In the genomic region with DNA sequence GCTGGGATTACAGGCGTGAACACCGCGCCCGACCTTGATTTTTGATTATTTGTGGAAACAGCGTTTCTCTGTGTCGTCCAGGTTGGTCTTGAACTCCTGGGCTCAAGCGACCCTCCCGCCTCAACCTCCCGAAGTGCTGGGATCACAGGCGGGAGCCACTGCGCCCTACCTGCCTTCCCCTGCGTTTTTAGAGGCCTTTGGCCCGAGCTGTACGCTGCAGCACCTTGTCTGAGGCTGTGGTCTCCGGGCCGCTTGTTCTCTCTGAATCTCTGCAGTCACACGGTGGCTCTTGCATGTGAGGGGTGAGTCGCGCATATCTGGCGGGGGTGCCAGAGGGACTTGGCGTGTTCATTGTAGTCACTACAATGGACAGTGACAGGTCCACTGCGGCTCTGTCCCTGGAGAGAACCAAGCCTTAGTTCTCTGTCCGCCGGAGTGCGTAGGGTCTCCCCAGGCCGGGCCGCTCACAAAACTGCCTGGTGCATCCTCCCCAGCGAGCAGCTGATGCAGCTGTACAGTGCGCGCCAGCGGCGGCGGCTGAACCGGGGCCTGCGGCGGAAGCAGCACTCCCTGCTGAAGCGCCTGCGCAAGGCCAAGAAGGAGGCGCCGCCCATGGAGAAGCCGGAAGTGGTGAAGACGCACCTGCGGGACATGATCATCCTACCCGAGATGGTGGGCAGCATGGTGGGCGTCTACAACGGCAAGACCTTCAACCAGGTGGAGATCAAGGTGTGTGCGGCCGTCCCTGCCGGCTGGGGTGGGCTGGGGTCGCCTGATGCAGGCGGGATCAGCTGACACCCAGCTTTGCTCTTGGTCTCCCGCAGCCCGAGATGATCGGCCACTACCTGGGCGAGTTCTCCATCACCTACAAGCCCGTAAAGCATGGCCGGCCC, we compare ENCODE assay signal across 8 cellular contexts. TPM values are rescaled to one million over a fixed set of nuclear protein-coding genes. Genes with fewer than 3 reads are reported as not detected.
A peak's percentile ranks its signal among the peaks of the same experiment; 100 is the strongest.
DNase-seq lines count a peak whose midpoint lies in the region; ATAC-seq, FAIRE-seq and TF ChIP-seq lines count a peak whose summit lies in the region.
"Not testable (repeated sequence)": the region's sequence is repeated elsewhere in the genome, so short reads cannot be mapped to it uniquely, and the experiment has no call there.

No MANE protein-coding gene starts in this region.

- H3K9ac ChIP-seq in H1 (replicated peaks in 1 of 4; ENCODE audit: extremely low read depth in 1 of 4, low read depth in 3 of 4, low read length in 3 of 4) (peak overlapping the region; percentile 63 to 97 (median 94)), iPS-18a (ENCODE audit: low read length) (peak overlapping the region; percentile 96), subcutaneous abdominal adipose tissue (ENCODE audit: low read length in 5 of 5) (peak overlapping the region; percentile 77 to 96 (median 91))

- peak overlapping the region; percentile 57 for H3K27ac Mint-ChIP-seq in CD8-positive, alpha-beta T cell
- H3K27ac Mint-ChIP-seq in IgD-negative memory B cell (peak overlapping the region; percentile 53 to 92 (median 90)), nephron (peak overlapping the region in 2 of 3 experiments; percentile 74 to 99)
- peak overlapping the region; percentile 96 to 100 for H3K27ac Mint-ChIP-seq in activated naive CD4-positive, alpha-beta T cell treated with anti-CD3 and anti-CD28 coated beads, Interleukin-2, amount 50 U/mL, for 72 hours

- H2BK5ac ChIP-seq in H1 (ENCODE audit: low read depth, low read length) = peak overlapping the region; percentile 9; the same call in 1 of the 2 replicates

- H3K36me3 Mint-ChIP-seq in CD8-positive, alpha-beta T cell = peaks cover 45% of the 10 kb centered on the region
- not testable (repeated sequence) for H3K36me3 Mint-ChIP-seq in IgD-negative memory B cell
- peaks cover 24 to 36% of the 10 kb centered on the region in 2 donors for H3K36me3 Mint-ChIP-seq in activated naive CD4-positive, alpha-beta T cell treated with anti-CD3 and anti-CD28 coated beads, Interleukin-2, amount 50 U/mL, for 72 hours
- peaks cover 39% of the 10 kb centered on the region for H3K36me3 Mint-ChIP-seq in nephron (ENCODE audit: low read depth)

- not testable (repeated sequence) for H4K91ac ChIP-seq in H1 (replicated peaks; ENCODE audit: insufficient read length, low read length)

- H3K23ac ChIP-seq in H1 (ENCODE audit: insufficient read length) = not testable (repeated sequence)

- TF ChIP-seq CTCF in CD8-positive, alpha-beta T cell (IDR thresholded peaks at IDR 0.05); H1 (IDR thresholded peaks at IDR 0.05; ENCODE audit: control extremely low read depth in 1 of 3, insufficient read depth in 1 of 3, low read depth in 1 of 3, low read length in 3 of 3); nephron (IDR thresholded peaks at IDR 0.05; ENCODE audit: unreplicated experiment in 3 of 3): not testable (repeated sequence)

- not testable (repeated sequence) for FAIRE-seq in H1 (lab: Jason Lieb, UNC)

- not testable (repeated sequence) for H3K79me1 ChIP-seq in H1 (ENCODE audit: low read depth, low read length)

- not testable (repeated sequence) for ATAC-seq in CD8-positive, alpha-beta T cell; activated naive CD4-positive, alpha-beta T cell treated with anti-CD3 and anti-CD28 coated beads, Interleukin-2, amount 50 U/mL, for 72 hours
- peak; percentile 27 for ATAC-seq in SK-N-SH treated with all-trans-retinoic acid at 6 μM for 48 hours

- not testable (repeated sequence) for TF ChIP-seq EP300 in H1 (IDR thresholded peaks at IDR 0.05; ENCODE audit: borderline replicate concordance in 1 of 2, low read depth in 2 of 2, low read length in 2 of 2)

- not testable (repeated sequence) for H2BK20ac ChIP-seq in H1 (ENCODE audit: low read length)

- not testable (repeated sequence) for TF ChIP-seq RAD21 in H1 (IDR thresholded peaks at IDR 0.05 in 1 of 2, conservative IDR thresholded peaks at IDR 0.05 in 1 of 2; ENCODE audit: low read depth in 2 of 2, low read length in 2 of 2)

- DNase-seq in CD8-positive, alpha-beta T cell; activated naive CD4-positive, alpha-beta T cell treated with anti-CD3 and anti-CD28 coated beads, Interleukin-2, amount 50 U/mL, for 72 hours (ENCODE audit: low spot score in 2 of 2); H1 (ENCODE audit: low read depth in 1 of 2, low spot score in 2 of 2): not testable (repeated sequence)

- H3K4me3 Mint-ChIP-seq in CD8-positive, alpha-beta T cell = peak overlapping the region; percentile 98
- H3K4me3 Mint-ChIP-seq in IgD-negative memory B cell = peak overlapping the region; percentile 90 to 99 (median 98)
- H3K4me3 Mint-ChIP-seq in nephron = peak overlapping the region; percentile 98 to 99 (median 99)

- not testable (repeated sequence) for TF ChIP-seq POLR2A in H1 (IDR thresholded peaks at IDR 0.05; ENCODE audit: control extremely low read depth in 1 of 2, low read depth in 2 of 2, low read length in 2 of 2)

- H3K36me3 ChIP-seq in CD8-positive, alpha-beta T cell (ENCODE audit: insufficient read depth, low read length) = peaks cover 22% of the 10 kb centered on the region
- H3K36me3 ChIP-seq in H1 (ENCODE audit: control insufficient read depth in 2 of 4, insufficient read depth in 4 of 4, low read length in 3 of 4) (peaks cover 26 to 44% (median 29%) of the 10 kb centered on the region in 4 experiments), iPS-18a (ENCODE audit: control insufficient read depth, low read depth, low read length) (peaks cover 24% of the 10 kb centered on the region), subcutaneous abdominal adipose tissue (ENCODE audit: control insufficient read depth in 5 of 5, insufficient read depth in 5 of 5, low read length in 5 of 5) (peaks cover 0 to 43% (median 35%) of the 10 kb centered on the region in 5 donors)

- H4K20me1 ChIP-seq in H1 (replicated peaks in 1 of 2; ENCODE audit: control insufficient read depth in 1 of 2, insufficient read depth in 2 of 2, low read length in 2 of 2) = peaks cover 23 to 29% of the 10 kb centered on the region in 2 experiments

- H3K14ac ChIP-seq in H1 (ENCODE audit: insufficient read length) = not testable (repeated sequence)

- POLR2A ChIA-PET in CD8-positive, alpha-beta T cell (lab: Charles Lee) = interaction anchor here (1.0 kb wide), 2 partner anchors 31 to 32 kb away, joined by 3 read pairs; no protein-coding TSS in a partner anchor
- POLR2A ChIA-PET in H1 (lab: Charles Lee; ENCODE audit: partially characterized antibody) = interaction anchor here (0.8 to 7.6 kb wide), 23 partner anchors 9 to 213 kb away, joined by 3 to 109 read pairs (median 3); partner anchors contain the start of genes APC2, CIRBP, REEP6 and TCF3

- H4K5ac ChIP-seq in H1 (ENCODE audit: insufficient read length, low read depth, low read length) = not testable (repeated sequence)

- peaks cover 26% of the 10 kb centered on the region for H3K4me1 Mint-ChIP-seq in CD8-positive, alpha-beta T cell (ENCODE audit: low read depth)
- H3K4me1 Mint-ChIP-seq in IgD-negative memory B cell = peaks cover 8 to 16% (median 10%) of the 10 kb centered on the region in 3 donors
- not testable (repeated sequence) for H3K4me1 Mint-ChIP-seq in nephron

- 86% methylated on average over 57 of the region's 57 CpGs; no CpG with 5 or more reads in 1 of the 2 experiments for WGBS in H1 (ENCODE audit: extremely low coverage in 1 of 2, insufficient coverage in 1 of 2, insufficient read length in 1 of 2, insufficient replicate concordance in 2 of 2, low coverage in 1 of 2, low lambda C conversion rate in 2 of 2, missing lambda C conversion rate in 1 of 2), 2 experiments

- intact Hi-C loops in CD8-positive, alpha-beta T cell (cut with DNase I, micrococcal nuclease) = loop anchor here in 1 of 2 experiments (5.0 kb wide), 1 partner anchor 213 kb away; the partner anchor contains the start of gene TCF3

- not testable (repeated sequence) for H3K4ac ChIP-seq in H1 (replicated peaks; ENCODE audit: insufficient read length, low read depth, low read length)

- H3K4me2 ChIP-seq in H1 (ENCODE audit: insufficient read depth in 1 of 2, low read depth in 2 of 2, low read length in 2 of 2) = peak overlapping the region; percentile 74 to 75

- H2BK120ac ChIP-seq in H1 (replicated peaks; ENCODE audit: low read depth, low read length) = not testable (repeated sequence)

- peaks cover 23% of the 10 kb centered on the region for H3K4me1 ChIP-seq in CD8-positive, alpha-beta T cell (ENCODE audit: insufficient read depth, low read length)
- not testable (repeated sequence) for H3K4me1 ChIP-seq in H1 (replicated peaks in 1 of 4; ENCODE audit: control insufficient read depth in 3 of 4, insufficient read depth in 4 of 4, low read length in 3 of 4); iPS-18a (ENCODE audit: control insufficient read depth, low read depth, low read length)
- H3K4me1 ChIP-seq in subcutaneous abdominal adipose tissue (ENCODE audit: control insufficient read depth in 5 of 5, insufficient read depth in 5 of 5, low read length in 5 of 5) = peaks cover 4 to 33% (median 23%) of the 10 kb centered on the region in 5 donors

- H3K27me3 ChIP-seq in CD8-positive, alpha-beta T cell (ENCODE audit: insufficient read depth, low read length); H1 (replicated peaks in 1 of 4; ENCODE audit: control insufficient read depth in 3 of 4, extremely low read depth in 1 of 4, insufficient read depth in 3 of 4, low read length in 3 of 4); iPS-18a (ENCODE audit: control insufficient read depth, insufficient read depth, low read length); subcutaneous abdominal adipose tissue (ENCODE audit: control insufficient read depth in 5 of 5, insufficient read depth in 4 of 5, low read length in 5 of 5): not testable (repeated sequence)

- not testable (repeated sequence) for H3K9me3 Mint-ChIP-seq in CD8-positive, alpha-beta T cell; IgD-negative memory B cell; activated naive CD4-positive, alpha-beta T cell treated with anti-CD3 and anti-CD28 coated beads, Interleukin-2, amount 50 U/mL, for 72 hours; nephron

- not testable (repeated sequence) for H3K18ac ChIP-seq in H1 (ENCODE audit: extremely low read depth, low read length)

- H2AFZ ChIP-seq in H1 (ENCODE audit: low read length) = not testable (repeated sequence)

- not testable (repeated sequence) for H3K27me3 Mint-ChIP-seq in CD8-positive, alpha-beta T cell (ENCODE audit: low read depth); IgD-negative memory B cell; nephron (ENCODE audit: low read depth)

- not testable (repeated sequence) for H2BK15ac ChIP-seq in H1 (ENCODE audit: low read length)

- CTCF ChIA-PET in CD8-positive, alpha-beta T cell (lab: Charles Lee) = not testable (repeated sequence)
- CTCF ChIA-PET in H1 (lab: Charles Lee; ENCODE audit: partially characterized antibody) = interaction anchor here (0.6 to 1.2 kb wide), 4 partner anchors 16 to 159 kb away, joined by 3 read pairs; no protein-coding TSS in a partner anchor

- H3K27ac ChIP-seq in CD8-positive, alpha-beta T cell (ENCODE audit: low read depth, low read length) = peak overlapping the region; percentile 82
- H3K27ac ChIP-seq in H1 (ENCODE audit: low read depth, low read length); iPS-18a (ENCODE audit: low read length); subcutaneous abdominal adipose tissue (ENCODE audit: low read depth, low read length): not testable (repeated sequence)

- H3K4me3 ChIP-seq in CD8-positive, alpha-beta T cell (ENCODE audit: low read depth, low read length) = peak overlapping the region; percentile 79
- H3K4me3 ChIP-seq in H1 (ENCODE audit: extremely low read depth in 1 of 4, insufficient read depth in 2 of 4, low read depth in 3 of 4, low read length in 4 of 4) = peak overlapping the region; percentile 72 to 97 (median 90)
- peak overlapping the region; percentile 89 for H3K4me3 ChIP-seq in iPS-18a (ENCODE audit: low read length)
- peak overlapping the region; percentile 80 to 97 (median 93) for H3K4me3 ChIP-seq in subcutaneous abdominal adipose tissue (ENCODE audit: low read depth in 1 of 5, low read length in 5 of 5)

- H3K23me2 ChIP-seq in H1 (ENCODE audit: low read depth, low read length) = not testable (repeated sequence)

- not testable (repeated sequence) for H2AK5ac ChIP-seq in H1 (ENCODE audit: low read depth, low read length)

- not testable (repeated sequence) for H3K56ac ChIP-seq in H1 (replicated peaks; ENCODE audit: insufficient read length, low read depth, low read length)

- H4K8ac ChIP-seq in H1 (ENCODE audit: extremely low read depth, insufficient read depth, low read length) = not testable (repeated sequence)

- not testable (repeated sequence) for H3K9me3 ChIP-seq in CD8-positive, alpha-beta T cell (ENCODE audit: low read length); H1 (ENCODE audit: insufficient read depth in 2 of 2, low read depth in 1 of 2, low read length in 1 of 2); iPS-18a (ENCODE audit: control insufficient read depth, low read depth, low read length); subcutaneous abdominal adipose tissue (ENCODE audit: control insufficient read depth in 5 of 5, low read length in 5 of 5)

- H3K79me2 ChIP-seq in H1 (ENCODE audit: control insufficient read depth in 1 of 2, insufficient read depth in 2 of 2, low read length in 2 of 2) = peaks cover 2 to 24% of the 10 kb centered on the region in 2 experiments; a peak in 3 of 4 replicates

- not testable (repeated sequence) for H2BK12ac ChIP-seq in H1 (ENCODE audit: low read depth, low read length)

RNA-seq across cellular contexts. Expression of gene RPS15, which starts 1.6 kb away (rescaled TPM):
- 1,000 to 10,000 TPM; 2,066 to 2,071 TPM for total RNA-seq in CD8-positive, alpha-beta T cell
- polyA plus RNA-seq in IgD-negative memory B cell = 3,226 TPM
- 1,000 to 10,000 TPM; 1,495 to 1,747 TPM for total RNA-seq in activated naive CD4-positive, alpha-beta T cell treated with anti-CD3 and anti-CD28 coated beads, Interleukin-2, amount 50 U/mL, for 72 hours
- total RNA-seq in H1 (2021; fragmentation: NEBNext Ultra II Directional; extraction: Animal tissue kit (Norgen Biotek cat#: 25700)) = 1,562 and 1,589 TPM in 2 replicates
- 3,890 and 4,770 TPM in 2 replicates for polyA plus RNA-seq in H1 (2011; rRNA removed)
- 4,361 TPM for polyA plus RNA-seq in H1 (2011; cell fraction: cytosol; rRNA removed)
- 2,705 TPM for polyA plus RNA-seq in H1 (2011; cell fraction: nucleus; rRNA removed)
- polyA plus RNA-seq in H1 (2012, experiment 1 of 2) = 2,291 to 3,052 TPM (median 2,740 TPM) in 4 replicates
- polyA plus RNA-seq in H1 (2012, experiment 2 of 2) = 8,937 TPM
- polyA plus RNA-seq in H1 (2013, experiment 1 of 2) = 2,700 TPM
- 2,703 TPM for polyA plus RNA-seq in H1 (2013, experiment 2 of 2)
- 313 and 344 TPM in 2 replicates for polyA minus RNA-seq in H1 (2011; rRNA and poly(A)+ RNA removed)
- 991 TPM for polyA minus RNA-seq in H1 (2011; cell fraction: cytosol; rRNA and poly(A)+ RNA removed)
- polyA minus RNA-seq in H1 (2011; cell fraction: nucleus; rRNA and poly(A)+ RNA removed) = 590 TPM

RNA-seq across cellular contexts. Expression of gene APC2, which starts 10.2 kb away (rescaled TPM):
- under 1 TPM; 0.27 to 0.33 TPM for total RNA-seq in CD8-positive, alpha-beta T cell
- polyA plus RNA-seq in IgD-negative memory B cell = 0.16 TPM
- total RNA-seq in activated naive CD4-positive, alpha-beta T cell treated with anti-CD3 and anti-CD28 coated beads, Interleukin-2, amount 50 U/mL, for 72 hours = under 1 TPM; 0.09 to 0.14 TPM
- total RNA-seq in H1 (2021; fragmentation: NEBNext Ultra II Directional; extraction: Animal tissue kit (Norgen Biotek cat#: 25700)) = 3.7 and 4.1 TPM in 2 replicates
- 1.3 and 3.3 TPM in 2 replicates for polyA plus RNA-seq in H1 (2011; rRNA removed)
- 3.6 TPM for polyA plus RNA-seq in H1 (2011; cell fraction: cytosol; rRNA removed)
- 12.1 TPM for polyA plus RNA-seq in H1 (2011; cell fraction: nucleus; rRNA removed)
- 1.2 to 2.5 TPM (median 1.6 TPM) in 4 replicates for polyA plus RNA-seq in H1 (2012, experiment 1 of 2)
- polyA plus RNA-seq in H1 (2012, experiment 2 of 2) = 0.91 TPM
- polyA plus RNA-seq in H1 (2013, experiment 1 of 2) = 0.39 TPM
- polyA plus RNA-seq in H1 (2013, experiment 2 of 2) = 0.31 TPM
- 3.3 and 4.3 TPM in 2 replicates for polyA minus RNA-seq in H1 (2011; rRNA and poly(A)+ RNA removed)
- polyA minus RNA-seq in H1 (2011; cell fraction: cytosol; rRNA and poly(A)+ RNA removed) = 7.2 TPM
- 16.9 TPM for polyA minus RNA-seq in H1 (2011; cell fraction: nucleus; rRNA and poly(A)+ RNA removed)

RNA-seq across cellular contexts. Expression of gene DAZAP1, which starts 32.4 kb away (rescaled TPM):
- 100 to 1,000 TPM; 140 to 144 TPM for total RNA-seq in CD8-positive, alpha-beta T cell
- 7.2 TPM for polyA plus RNA-seq in IgD-negative memory B cell
- 100 to 1,000 TPM; 194 to 298 TPM for total RNA-seq in activated naive CD4-positive, alpha-beta T cell treated with anti-CD3 and anti-CD28 coated beads, Interleukin-2, amount 50 U/mL, for 72 hours
- 341 and 343 TPM in 2 replicates for total RNA-seq in H1 (2021; fragmentation: NEBNext Ultra II Directional; extraction: Animal tissue kit (Norgen Biotek cat#: 25700))
- 79.6 and 139 TPM in 2 replicates for polyA plus RNA-seq in H1 (2011; rRNA removed)
- 146 TPM for polyA plus RNA-seq in H1 (2011; cell fraction: cytosol; rRNA removed)
- 154 TPM for polyA plus RNA-seq in H1 (2011; cell fraction: nucleus; rRNA removed)
- polyA plus RNA-seq in H1 (2012, experiment 1 of 2) = 141 to 222 TPM (median 192 TPM) in 4 replicates
- 169 TPM for polyA plus RNA-seq in H1 (2012, experiment 2 of 2)
- polyA plus RNA-seq in H1 (2013, experiment 1 of 2) = 192 TPM
- 197 TPM for polyA plus RNA-seq in H1 (2013, experiment 2 of 2)
- polyA minus RNA-seq in H1 (2011; rRNA and poly(A)+ RNA removed) = 44.1 and 52.1 TPM in 2 replicates
- 81.1 TPM for polyA minus RNA-seq in H1 (2011; cell fraction: cytosol; rRNA and poly(A)+ RNA removed)
- polyA minus RNA-seq in H1 (2011; cell fraction: nucleus; rRNA and poly(A)+ RNA removed) = 59.0 TPM

RNA-seq across cellular contexts. Expression of gene GAMT, which starts 38.4 kb away (rescaled TPM):
- 10 to 100 TPM in 1 of 2 experiments, 1 to 10 TPM in 1; 9.5 to 11.4 TPM for total RNA-seq in CD8-positive, alpha-beta T cell
- polyA plus RNA-seq in IgD-negative memory B cell = 14.3 TPM
- 10 to 100 TPM in 1 of 2 donors, 1 to 10 TPM in 1; 4.2 to 30.2 TPM for total RNA-seq in activated naive CD4-positive, alpha-beta T cell treated with anti-CD3 and anti-CD28 coated beads, Interleukin-2, amount 50 U/mL, for 72 hours
- total RNA-seq in H1 (2021; fragmentation: NEBNext Ultra II Directional; extraction: Animal tissue kit (Norgen Biotek cat#: 25700)) = 17.2 TPM in 2 replicates
- 35.6 and 45.3 TPM in 2 replicates for polyA plus RNA-seq in H1 (2011; rRNA removed)
- 29.1 TPM for polyA plus RNA-seq in H1 (2011; cell fraction: cytosol; rRNA removed)
- 28.0 TPM for polyA plus RNA-seq in H1 (2011; cell fraction: nucleus; rRNA removed)
- polyA plus RNA-seq in H1 (2012, experiment 1 of 2) = 12.3 to 28.3 TPM (median 23.6 TPM) in 4 replicates
- polyA plus RNA-seq in H1 (2012, experiment 2 of 2) = 21.6 TPM
- polyA plus RNA-seq in H1 (2013, experiment 1 of 2) = 17.8 TPM
- 16.9 TPM for polyA plus RNA-seq in H1 (2013, experiment 2 of 2)
- polyA minus RNA-seq in H1 (2011; rRNA and poly(A)+ RNA removed) = 9.2 and 9.5 TPM in 2 replicates
- polyA minus RNA-seq in H1 (2011; cell fraction: cytosol; rRNA and poly(A)+ RNA removed) = 12.3 TPM
- polyA minus RNA-seq in H1 (2011; cell fraction: nucleus; rRNA and poly(A)+ RNA removed) = 10.1 TPM

RNA-seq across cellular contexts. Expression of gene C19orf25, which starts 39.2 kb away (rescaled TPM):
- total RNA-seq in CD8-positive, alpha-beta T cell = 10 to 100 TPM; 11.9 to 12.1 TPM
- polyA plus RNA-seq in IgD-negative memory B cell (51.1 TPM), H1 (2011; rRNA removed) (67.4 and 92.2 TPM in 2 replicates)
- 10 to 100 TPM; 24.5 to 29.3 TPM for total RNA-seq in activated naive CD4-positive, alpha-beta T cell treated with anti-CD3 and anti-CD28 coated beads, Interleukin-2, amount 50 U/mL, for 72 hours
- 41.3 and 41.4 TPM in 2 replicates for total RNA-seq in H1 (2021; fragmentation: NEBNext Ultra II Directional; extraction: Animal tissue kit (Norgen Biotek cat#: 25700))
- 63.6 TPM for polyA plus RNA-seq in H1 (2011; cell fraction: cytosol; rRNA removed)
- 64.5 TPM for polyA plus RNA-seq in H1 (2011; cell fraction: nucleus; rRNA removed)
- 25.3 to 39.5 TPM (median 37.9 TPM) in 4 replicates for polyA plus RNA-seq in H1 (2012, experiment 1 of 2)
- polyA plus RNA-seq in H1 (2012, experiment 2 of 2) = 36.7 TPM
- polyA plus RNA-seq in H1 (2013, experiment 1 of 2) = 39.5 TPM
- 40.6 TPM for polyA plus RNA-seq in H1 (2013, experiment 2 of 2)
- polyA minus RNA-seq in H1 (2011; rRNA and poly(A)+ RNA removed) = 12.2 and 15.1 TPM in 2 replicates
- 22.1 TPM for polyA minus RNA-seq in H1 (2011; cell fraction: cytosol; rRNA and poly(A)+ RNA removed)
- 35.7 TPM for polyA minus RNA-seq in H1 (2011; cell fraction: nucleus; rRNA and poly(A)+ RNA removed)
